Comparison of ENCODE assay signal across 1 cellular context in genomic region chr5:58739051-58739450, GRCh38.
A peak's percentile ranks its signal among the peaks of the same experiment; 100 is the strongest.
TF ChIP-seq lines count a peak whose summit lies in the region.

No MANE protein-coding gene starts in this region.

TF ChIP-seq in HepG2, 621 proteins besides CTCF, POLR2A, EP300 and RAD21 (continued from another document):
- TF ChIP-seq, protein P1, sequence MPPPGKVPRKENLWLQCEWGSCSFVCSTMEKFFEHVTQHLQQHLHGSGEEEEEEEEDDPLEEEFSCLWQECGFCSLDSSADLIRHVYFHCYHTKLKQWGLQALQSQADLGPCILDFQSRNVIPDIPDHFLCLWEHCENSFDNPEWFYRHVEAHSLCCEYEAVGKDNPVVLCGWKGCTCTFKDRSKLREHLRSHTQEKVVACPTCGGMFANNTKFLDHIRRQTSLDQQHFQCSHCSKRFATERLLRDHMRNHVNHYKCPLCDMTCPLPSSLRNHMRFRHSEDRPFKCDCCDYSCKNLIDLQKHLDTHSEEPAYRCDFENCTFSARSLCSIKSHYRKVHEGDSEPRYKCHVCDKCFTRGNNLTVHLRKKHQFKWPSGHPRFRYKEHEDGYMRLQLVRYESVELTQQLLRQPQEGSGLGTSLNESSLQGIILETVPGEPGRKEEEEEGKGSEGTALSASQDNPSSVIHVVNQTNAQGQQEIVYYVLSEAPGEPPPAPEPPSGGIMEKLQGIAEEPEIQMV (CRISPR knock-in tag; IDR thresholded peaks at IDR 0.05; ENCODE audit: low read depth), result no peak
- TF ChIP-seq, protein P2, sequence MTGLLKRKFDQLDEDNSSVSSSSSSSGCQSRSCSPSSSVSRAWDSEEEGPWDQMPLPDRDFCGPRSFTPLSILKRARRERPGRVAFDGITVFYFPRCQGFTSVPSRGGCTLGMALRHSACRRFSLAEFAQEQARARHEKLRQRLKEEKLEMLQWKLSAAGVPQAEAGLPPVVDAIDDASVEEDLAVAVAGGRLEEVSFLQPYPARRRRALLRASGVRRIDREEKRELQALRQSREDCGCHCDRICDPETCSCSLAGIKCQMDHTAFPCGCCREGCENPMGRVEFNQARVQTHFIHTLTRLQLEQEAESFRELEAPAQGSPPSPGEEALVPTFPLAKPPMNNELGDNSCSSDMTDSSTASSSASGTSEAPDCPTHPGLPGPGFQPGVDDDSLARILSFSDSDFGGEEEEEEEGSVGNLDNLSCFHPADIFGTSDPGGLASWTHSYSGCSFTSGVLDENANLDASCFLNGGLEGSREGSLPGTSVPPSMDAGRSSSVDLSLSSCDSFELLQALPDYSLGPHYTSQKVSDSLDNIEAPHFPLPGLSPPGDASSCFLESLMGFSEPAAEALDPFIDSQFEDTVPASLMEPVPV (CRISPR knock-in tag; IDR thresholded peaks at IDR 0.05), result no peak
- no peak for TF ChIP-seq ZNF572 (CRISPR knock-in tag; IDR thresholded peaks at IDR 0.05)
- no peak for TF ChIP-seq TRIM22 (IDR thresholded peaks at IDR 0.05)
- peak; percentile 94 for TF ChIP-seq MAFF (IDR thresholded peaks at IDR 0.05; ENCODE audit: low read depth, low read length)
TF ChIP-seq in HepG2: peak in this region for 2.
